31 cellular contexts compared by ENCODE assay signal in the genomic region with DNA sequence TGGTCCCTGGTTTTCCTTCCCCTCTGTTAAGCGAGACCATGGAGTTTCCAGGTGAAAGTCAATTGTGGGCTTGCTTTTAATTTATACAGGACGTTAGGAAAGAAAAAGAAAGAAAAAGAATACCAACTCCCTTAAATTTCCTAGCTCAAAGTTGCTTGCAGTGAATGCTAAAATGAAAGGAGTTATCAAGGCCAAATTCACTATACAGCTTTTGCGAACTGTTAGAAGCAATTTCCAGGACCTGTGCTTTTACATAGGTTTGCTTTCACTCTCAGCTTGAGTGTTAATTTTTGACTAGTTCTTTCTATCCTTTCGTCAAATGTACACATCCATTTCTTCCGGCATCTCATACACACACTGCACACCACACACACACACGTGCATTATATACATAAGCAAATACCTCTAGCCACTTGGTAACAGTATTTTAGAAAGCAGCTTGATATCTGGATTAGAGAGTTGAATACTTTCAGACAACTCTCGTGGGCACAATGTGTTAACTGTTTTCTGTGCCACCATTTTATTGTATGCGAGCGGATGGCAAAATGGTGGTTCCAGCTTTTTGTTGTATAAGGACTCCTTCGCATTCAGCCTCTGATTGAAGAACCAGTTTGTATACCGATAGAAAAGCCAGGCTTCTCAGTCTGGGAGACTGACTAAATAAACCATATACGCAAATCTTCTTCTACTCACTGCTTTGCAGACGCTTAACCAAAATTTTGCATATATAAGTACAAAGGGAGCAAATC.
DNase-seq lines count a peak whose midpoint lies in the region; ATAC-seq, FAIRE-seq and TF ChIP-seq lines count a peak whose summit lies in the region.
"Had no signal": no experiment of that assay in that cellular context is flagged by ENCODE, and none has a peak within 500 bp of the region (broad histone marks: within the 10 kb centered on the region; RNA-seq: fewer than 3 reads in every experiment).

No MANE protein-coding gene starts in this region.

- H4K20me1 ChIP-seq in Karpas-422 (ENCODE audit: insufficient read depth, low read depth, low read length), result no peaks in the 10 kb centered on the region
- H4K20me1 ChIP-seq in PC-9 (ENCODE audit: insufficient read depth), result no peaks in the 10 kb centered on the region
- H4K20me1 ChIP-seq in osteoblast (ENCODE audit: insufficient read depth, low read length), result no peaks in the 10 kb centered on the region

- peaks cover 56% of the 10 kb centered on the region for H3K4me1 ChIP-seq in Karpas-422 (ENCODE audit: low read length)
- no peaks in the 10 kb centered on the region for H3K4me1 ChIP-seq in PC-9 (replicated peaks; ENCODE audit: insufficient read depth)
- H3K4me1 ChIP-seq in osteoblast (ENCODE audit: insufficient read depth, low read length), result peaks cover 7% of the 10 kb centered on the region
- H3K4me1 ChIP-seq: stomach had no signal

- peak; percentile 51 for DNase-seq in DMS79 treated with DMSO at 0.1 percent for 48 hours (lab: John Stamatoyannopoulos, UW)
- DNase-seq in DMS79 (lab: John Stamatoyannopoulos, UW), result no peak
- DNase-seq in Karpas-422, result peak; percentile 88
- no peak for DNase-seq in PC-9
- DNase-seq in osteoblast (ENCODE audit: insufficient read length, low spot score, missing footprints), result no peak
- no peak for DNase-seq in KG1 (lab: John Stamatoyannopoulos, UW)
- DNase-seq in RCC 7860 (ENCODE audit: low spot score), result no peak
- DNase-seq: activated CD4-positive, alpha-beta T cell treated with anti-CD3 and anti-CD28 coated beads for 36 hours; activated CD8-positive, alpha-beta T cell treated with anti-CD3 and anti-CD28 coated beads for 36 hours; activated naive CD4-positive, alpha-beta T cell treated with anti-CD3 and anti-CD28 coated beads, Interleukin-2, amount 10 ng/mL, durations not matched to agents 7 days and 5 days; C1 segment of cervical spinal cord; cerebellar nuclear complex; GF-D8; heart right ventricle; kidney glomerular epithelial cell; MM.1S; naive thymus-derived CD4-positive, alpha-beta T cell; NCI-H1417 treated with DMSO at 0.1 percent for 48 hours; NCI-H2029 treated with DMSO at 0.1 percent for 48 hours; NCI-H226; psoas muscle; Right ventricle myocardium superior; stimulated activated CD4-positive, alpha-beta T cell treated with anti-CD3 and anti-CD28 coated beads, Interleukin-4, amount 100 ng/mL, for 1 hour; stomach; T-helper 9 cell had no signal

- no peak for FAIRE-seq in RCC 7860 (lab: Jason Lieb, UNC)
- FAIRE-seq: frontal cortex had no signal

- H3K36me3 ChIP-seq in Karpas-422 (ENCODE audit: insufficient read depth, low read length) (no peaks in the 10 kb centered on the region), PC-9 (ENCODE audit: low read depth) (no peaks in the 10 kb centered on the region), osteoblast (ENCODE audit: insufficient read depth, low read length) (no peaks in the 10 kb centered on the region)
- H3K36me3 ChIP-seq: heart right ventricle, stomach, tibial nerve had no signal

- H3K9me2 ChIP-seq in Karpas-422 (replicated peaks; ENCODE audit: insufficient read depth, low read length) (no peaks in the 10 kb centered on the region), PC-9 (ENCODE audit: insufficient read depth) (no peaks in the 10 kb centered on the region)

- H2AFZ ChIP-seq in Karpas-422 (ENCODE audit: low read length) (peak overlapping the region; percentile 44), PC-9 (no peak overlapping the region), osteoblast (ENCODE audit: low read length) (peak overlapping the region; percentile 8)

- BruUV-seq in PC-9 (replicated peaks; lab: Mats Ljungman, UMichigan), result no TSS peak

- H3K4me2 ChIP-seq in Karpas-422 (ENCODE audit: low read depth, low read length, poor library complexity, severe bottlenecking), result peak overlapping the region; percentile 68
- H3K4me2 ChIP-seq in PC-9, result peak overlapping the region; percentile 6; the same call in 1 of the 2 replicates
- peak overlapping the region; percentile 25 for H3K4me2 ChIP-seq in osteoblast (ENCODE audit: insufficient read depth, low read length)

- H3K4me3 ChIP-seq in Karpas-422 (ENCODE audit: low read length) (peak overlapping the region; percentile 44), PC-9 (no peak overlapping the region), osteoblast (ENCODE audit: insufficient read depth, low read length) (no peak overlapping the region)
- H3K4me3 ChIP-seq: heart right ventricle, psoas muscle, stomach, tibial nerve had no signal

- H3K9ac ChIP-seq in Karpas-422 (ENCODE audit: low read length), result peak overlapping the region; percentile 70

- no peaks in the 10 kb centered on the region for H3F3A ChIP-seq in PC-9 (ENCODE audit: insufficient read depth, low read depth)

- no peak for ATAC-seq in HG02981 (IDR thresholded peaks at IDR 0.05; ENCODE audit: unreplicated experiment)
- ATAC-seq: activated CD4-positive, alpha-beta T cell treated with anti-CD3 and anti-CD28 coated beads for 36 hours; activated CD8-positive, alpha-beta T cell treated with anti-CD3 and anti-CD28 coated beads for 36 hours; heart right ventricle; naive thymus-derived CD4-positive, alpha-beta T cell; psoas muscle; sciatic nerve had no signal

- intact Hi-C loops in PC-9 (cut with micrococcal nuclease; ENCODE audit: unreplicated experiment), result loop anchor here (5.0 to 10.0 kb wide), 6 partner anchors 99 to 1286 kb away; no protein-coding TSS in a partner anchor

- peak overlapping the region; percentile 95 for H3K27ac ChIP-seq in Karpas-422 (ENCODE audit: low read length)
- H3K27ac ChIP-seq in PC-9, result no peak overlapping the region
- no peak overlapping the region for H3K27ac ChIP-seq in osteoblast (ENCODE audit: low read depth, low read length)
- H3K27ac ChIP-seq: 22Rv1, heart right ventricle, psoas muscle, stomach, tibial nerve, VCaP had no signal

- CTCF ChIA-PET in PC-9 (lab: Charles Lee), result interaction anchor here (0.8 to 3.0 kb wide), 7 partner anchors 88 to 524 kb away, joined by 3 to 13 read pairs (median 9); no protein-coding TSS in a partner anchor

- H3K79me2 ChIP-seq in Karpas-422 (ENCODE audit: low read length) (no peaks in the 10 kb centered on the region), PC-9 (ENCODE audit: low read depth) (no peaks in the 10 kb centered on the region), osteoblast (ENCODE audit: insufficient read depth, low read length) (no peaks in the 10 kb centered on the region)

- POLR2A ChIA-PET in PC-9 (lab: Charles Lee; ENCODE audit: unreplicated experiment), result no interaction called here

- TF ChIP-seq CTCF in PC-9 (conservative IDR thresholded peaks at IDR 0.05), result no peak
- TF ChIP-seq CTCF in osteoblast (IDR thresholded peaks at IDR 0.05; ENCODE audit: extremely low read depth, low read depth, low read length), result no peak

- no peaks in the 10 kb centered on the region for H3K9me3 ChIP-seq in Karpas-422 (ENCODE audit: low read length)
- no peaks in the 10 kb centered on the region for H3K9me3 ChIP-seq in PC-9 (ENCODE audit: insufficient read depth, low read depth)
- no peaks in the 10 kb centered on the region for H3K9me3 ChIP-seq in osteoblast (ENCODE audit: low read depth, low read length)
- H3K9me3 ChIP-seq: heart right ventricle, psoas muscle, stomach, tibial nerve had no signal

- H3K27me3 ChIP-seq in Karpas-422 (ENCODE audit: low read length), result no peaks in the 10 kb centered on the region
- peaks cover 27% of the 10 kb centered on the region; the same call in 1 of the 2 replicates for H3K27me3 ChIP-seq in PC-9 (ENCODE audit: insufficient read depth, low read depth)
- H3K27me3 ChIP-seq in osteoblast (ENCODE audit: insufficient read depth, low read length), result no peaks in the 10 kb centered on the region

Comparison
In these comparisons a context has a peak if more than half of its experiments do, and no peak if none do; other contexts are left out.
1. DNase-seq: peak in DMS79 treated with DMSO at 0.1 percent for 48 hours (single experiment) and Karpas-422 (single experiment); none in DMS79 (single experiment), PC-9 (0 of 2), osteoblast (single experiment), KG1 (single experiment) and RCC 7860 (single experiment).
2. H3K4me2 ChIP-seq: peak in every context shown above with its lines; median percentile 68 in Karpas-422; 25 in osteoblast; 6 in PC-9.